Comparison of ENCODE assay signal across 26 cellular contexts in genomic region chr3:171039674-171040073, GRCh38. TPM values are rescaled to one million over a fixed set of nuclear protein-coding genes. Genes with fewer than 3 reads are reported as not detected.
DNase-seq lines count a peak whose midpoint lies in the region; ATAC-seq and TF ChIP-seq lines count a peak whose summit lies in the region.
"Had no signal": no experiment of that assay in that cellular context is flagged by ENCODE, and none has a peak within 500 bp of the region (broad histone marks: within the 10 kb centered on the region; RNA-seq: fewer than 3 reads in every experiment).

No MANE protein-coding gene starts in this region.

- H3K79me2 ChIP-seq in trophoblast cell (ENCODE audit: control insufficient read depth, insufficient read depth, low read length, poor library complexity), result no peaks in the 10 kb centered on the region

- no peak overlapping the region for H3K4me3 Mint-ChIP-seq in activated naive CD8-positive, alpha-beta T cell treated with anti-CD3 and anti-CD28 coated beads, Interleukin-2, amount 50 U/mL, for 24 hours

- H4K8ac ChIP-seq in trophoblast cell (ENCODE audit: low read depth, low read length), result no peak overlapping the region

- H3K4me3 ChIP-seq in right atrium auricular region, result no peak overlapping the region
- H3K4me3 ChIP-seq in heart right ventricle, result no peak overlapping the region
- H3K4me3 ChIP-seq in trophoblast cell (ENCODE audit: low read depth, low read length), result no peak overlapping the region
- H3K4me3 ChIP-seq: K562, SK-N-MC had no signal

- H2AFZ ChIP-seq in trophoblast cell (ENCODE audit: insufficient read depth, low read length, poor library complexity), result no peak overlapping the region

- H3K23ac ChIP-seq in trophoblast cell (ENCODE audit: low read length), result peak overlapping the region; percentile 61

- H3K79me1 ChIP-seq in trophoblast cell (ENCODE audit: low read length), result no peaks in the 10 kb centered on the region

- H4K12ac ChIP-seq in trophoblast cell (ENCODE audit: low read depth, low read length), result no peak overlapping the region

- peaks cover 28% of the 10 kb centered on the region for H3K27me3 Mint-ChIP-seq in activated naive CD8-positive, alpha-beta T cell treated with anti-CD3 and anti-CD28 coated beads, Interleukin-2, amount 50 U/mL, for 24 hours

- no peak for TF ChIP-seq POLR2A in erythroblast (IDR thresholded peaks at IDR 0.05; ENCODE audit: low read length)

- H2BK12ac ChIP-seq in trophoblast cell (ENCODE audit: low read length), result no peak overlapping the region

- H3K27me3 ChIP-seq in right atrium auricular region (no peaks in the 10 kb centered on the region), heart right ventricle (no peaks in the 10 kb centered on the region), trophoblast cell (ENCODE audit: insufficient read depth, low read length) (no peaks in the 10 kb centered on the region)
- H3K27me3 ChIP-seq: BE2C had no signal

- H3K36me3 Mint-ChIP-seq in activated naive CD8-positive, alpha-beta T cell treated with anti-CD3 and anti-CD28 coated beads, Interleukin-2, amount 50 U/mL, for 24 hours (ENCODE audit: low read depth), result no peaks in the 10 kb centered on the region

- H3K14ac ChIP-seq in trophoblast cell (ENCODE audit: low read length), result no peak overlapping the region

- no peaks in the 10 kb centered on the region for H3K4me1 Mint-ChIP-seq in activated naive CD8-positive, alpha-beta T cell treated with anti-CD3 and anti-CD28 coated beads, Interleukin-2, amount 50 U/mL, for 24 hours

- no peak for TF ChIP-seq CTCF in right atrium auricular region (IDR thresholded peaks at IDR 0.05)
- TF ChIP-seq CTCF in heart right ventricle (IDR thresholded peaks at IDR 0.05), result no peak

- H4K91ac ChIP-seq in trophoblast cell (ENCODE audit: low read depth, low read length), result no peak overlapping the region

- H3K18ac ChIP-seq in trophoblast cell (ENCODE audit: low read length), result no peak overlapping the region

- H3K4ac ChIP-seq in trophoblast cell (ENCODE audit: low read depth, low read length), result no peak overlapping the region

- DNase-seq in NCI-H2171 treated with DMSO at 0.1 percent for 48 hours (lab: John Stamatoyannopoulos, UW) (peak; percentile 59), NCI-H2171 (lab: John Stamatoyannopoulos, UW) (no peak), Right ventricle myocardium superior (no peak), right atrium auricular region (ENCODE audit: low spot score) (no peak), heart right ventricle (no peak), trophoblast cell (no peak), erythroblast (lab: John Stamatoyannopoulos, UW) (no peak)
- no peak for DNase-seq in activated naive CD8-positive, alpha-beta T cell treated with anti-CD3 and anti-CD28 coated beads, Interleukin-2, amount 50 U/mL, for 24 hours
- DNase-seq: 8988T, ACHN, BE2C, Calu3, GOT3, HCEC 1CT, Kasumi-1, NCI-H1092 treated with DMSO at 0.1 percent for 48 hours, NCI-H1436, NCI-H187, NCI-H2081 treated with DMSO at 0.1 percent for 48 hours, NCI-H226, NCI-H526, NCI-H82, RPMI8226, SHP77 treated with DMSO at 0.1 percent for 48 hours had no signal

- H3K36me3 ChIP-seq in right atrium auricular region, result no peaks in the 10 kb centered on the region
- H3K36me3 ChIP-seq in heart right ventricle, result no peaks in the 10 kb centered on the region
- no peaks in the 10 kb centered on the region for H3K36me3 ChIP-seq in trophoblast cell (ENCODE audit: control insufficient read depth in 1 of 2, insufficient read depth in 2 of 2, low read length in 2 of 2)
- H3K36me3 ChIP-seq: BE2C had no signal

- no peak overlapping the region for H2BK5ac ChIP-seq in trophoblast cell (ENCODE audit: low read depth, low read length, poor library complexity)

- intact Hi-C loops in Right ventricle myocardium superior (cut with DNase I), result no loop called here
- intact Hi-C loops in heart right ventricle (cut with DNase I), result loop anchor here in 1 of 10 donors (10.0 kb wide), 1 partner anchor 275 kb away; no protein-coding TSS in a partner anchor

- H3K9me3 Mint-ChIP-seq in activated naive CD8-positive, alpha-beta T cell treated with anti-CD3 and anti-CD28 coated beads, Interleukin-2, amount 50 U/mL, for 24 hours, result no peaks in the 10 kb centered on the region

- no peak overlapping the region for H3K27ac ChIP-seq in right atrium auricular region
- no peak overlapping the region for H3K27ac ChIP-seq in heart right ventricle
- no peak overlapping the region for H3K27ac ChIP-seq in trophoblast cell (ENCODE audit: low read depth, low read length)
- H3K27ac ChIP-seq: SK-N-MC had no signal

- H3K9me3 ChIP-seq in right atrium auricular region (no peaks in the 10 kb centered on the region), heart right ventricle (no peaks in the 10 kb centered on the region), trophoblast cell (ENCODE audit: insufficient read depth, low read depth, low read length) (no peaks in the 10 kb centered on the region)
- H3K9me3 ChIP-seq: BE2C had no signal

- H2BK120ac ChIP-seq in trophoblast cell (ENCODE audit: insufficient read depth, low read length, poor library complexity), result no peak overlapping the region

- H3K4me2 ChIP-seq in trophoblast cell (ENCODE audit: low read length), result no peak overlapping the region

- no peaks in the 10 kb centered on the region for H3K4me1 ChIP-seq in right atrium auricular region
- peaks cover 0 to 21% (median 11%) of the 10 kb centered on the region in 9 donors for H3K4me1 ChIP-seq in heart right ventricle
- H3K4me1 ChIP-seq in trophoblast cell (ENCODE audit: control insufficient read depth in 1 of 2, insufficient read depth in 2 of 2, low read length in 2 of 2), result no peaks in the 10 kb centered on the region

- no peak overlapping the region for H2AK5ac ChIP-seq in trophoblast cell (ENCODE audit: low read length)

- H3K9ac ChIP-seq in trophoblast cell (ENCODE audit: low read length), result no peak overlapping the region

- no peak overlapping the region for H3K27ac Mint-ChIP-seq in activated naive CD8-positive, alpha-beta T cell treated with anti-CD3 and anti-CD28 coated beads, Interleukin-2, amount 50 U/mL, for 24 hours

- ATAC-seq in Right ventricle myocardium superior (ENCODE audit: poor library complexity), result peak; percentile 92
- peak in 6 of 8 donors; percentile 61 to 82 (median 66) for ATAC-seq in heart right ventricle
- ATAC-seq in activated naive CD8-positive, alpha-beta T cell treated with anti-CD3 and anti-CD28 coated beads, Interleukin-2, amount 50 U/mL, for 24 hours, result no peak
- ATAC-seq: K562 had no signal

- WGBS in heart right ventricle, 2 donors, result 38 to 43% methylated on average over 1 of the region's 1 CpG
- no CpG with 5 or more reads among the region's 1 CpG for WGBS in trophoblast cell (ENCODE audit: extremely low coverage, insufficient coverage, insufficient read length)

RNA-seq across cellular contexts. Expression of gene SLC2A2, which starts 13.2 kb away (rescaled TPM):
- not detected for total RNA-seq in Right ventricle myocardium superior
- not detected for total RNA-seq in right atrium auricular region
- not detected for total RNA-seq in heart right ventricle
- polyA plus RNA-seq in heart right ventricle, result not detected
- not detected in 2 replicates for polyA plus RNA-seq in trophoblast cell (2013)
- polyA plus RNA-seq: K562 had no signal
